11 cellular contexts compared by ENCODE assay signal in genomic region chr16:17345043-17345442, GRCh38.
DNase-seq lines count a peak whose midpoint lies in the region; ATAC-seq, FAIRE-seq and TF ChIP-seq lines count a peak whose summit lies in the region.
"Had no signal": no experiment of that assay in that cellular context is flagged by ENCODE, and none has a peak within 500 bp of the region (broad histone marks: within the 10 kb centered on the region; RNA-seq: fewer than 3 reads in every experiment).

No MANE protein-coding gene starts in this region.

- peak overlapping the region; percentile 94 to 96 for H3K27ac Mint-ChIP-seq in natural killer cell

- WGBS in GM12878 (ENCODE audit: insufficient coverage, insufficient replicate concordance, low lambda C conversion rate, missing lambda C conversion rate), result 49% methylated on average over 5 of the region's 5 CpGs

- no peaks in the 10 kb centered on the region for H3K27me3 ChIP-seq in GM12878 (replicated peaks in 1 of 2; ENCODE audit: control insufficient read depth in 2 of 2, insufficient read depth in 2 of 2, low read length in 1 of 2)
- H3K27me3 ChIP-seq: cardiac muscle cell had no signal

- no peak for TF ChIP-seq POLR2A in GM12878 (IDR thresholded peaks at IDR 0.05; ENCODE audit: low read depth, low read length)

- no peaks in the 10 kb centered on the region for H3K79me2 ChIP-seq in GM12878 (ENCODE audit: control insufficient read depth, insufficient read depth, low read length)

- in situ Hi-C loops in GM12878 (cut with MboI), result loop anchor here (10.0 kb wide), 1 partner anchor 480 kb away; no protein-coding TSS in a partner anchor

- RAD21 ChIA-PET in GM12878 (lab: Charles Lee; ENCODE audit: unreplicated experiment), result interaction anchor here (0.5 to 8.0 kb wide), 15 partner anchors 8 to 153 kb away, joined by 3 to 162 read pairs (median 3); no protein-coding TSS in a partner anchor

- peak overlapping the region; percentile 22; the same call in 1 of the 2 replicates for H3K4me2 ChIP-seq in GM12878 (ENCODE audit: control insufficient read depth, insufficient read depth)

- TF ChIP-seq RAD21 in GM12878 (IDR thresholded peaks at IDR 0.05; ENCODE audit: insufficient read depth, low read depth, low read length), result 0 out of 2 replicates have a peak, but pooled peaks have one; percentile 2

- H2AFZ ChIP-seq in GM12878 (ENCODE audit: control insufficient read depth, low read depth, low read length), result peak overlapping the region; percentile 37; the same call in 1 of the 2 replicates

- no peak for FAIRE-seq in GM12878 (lab: Jason Lieb, UNC)

- H3K4me3 Mint-ChIP-seq in natural killer cell, result peak overlapping the region; percentile 66

- peaks cover 72% of the 10 kb centered on the region for H3K4me1 ChIP-seq in GM12878 (ENCODE audit: control insufficient read depth, insufficient read depth, low read length)

- DNase-seq in AG08396 (ENCODE audit: low spot score) (peak; percentile 42), GM10266 (ENCODE audit: extremely low spot score) (peak; percentile 35), GM12878 (ENCODE audit: low read depth, low spot score) (no peak), natural killer cell (peak; percentile 30), SK-N-DZ (ENCODE audit: low spot score) (no peak), dedifferentiated amniotic fluid mesenchymal stem cell (ENCODE audit: extremely low spot score) (no peak), NCI-H1105 treated with DMSO at 0.1 percent for 48 hours (lab: John Stamatoyannopoulos, UW) (no peak)
- DNase-seq: midbrain, NCI-H146 had no signal

- intact Hi-C loops in GM12878 (cut with micrococcal nuclease; ENCODE audit: unreplicated experiment) (no loop called here), natural killer cell (cut with micrococcal nuclease) (loop anchor here (1.0 to 5.0 kb wide), 2 partner anchors 19 to 72 kb away; no protein-coding TSS in a partner anchor)

- no peak for TF ChIP-seq CTCF in GM10266 (IDR thresholded peaks at IDR 0.05; ENCODE audit: control insufficient read depth, insufficient read depth, low read depth, missing control alignments)
- TF ChIP-seq CTCF in GM12878 (IDR thresholded peaks at IDR 0.05 in 2 of 3, conservative IDR thresholded peaks at IDR 0.05 in 1 of 3; ENCODE audit: control insufficient read depth in 2 of 3, extremely low read depth in 1 of 3, insufficient read depth in 1 of 3, low read depth in 3 of 3, low read length in 3 of 3), result no peak
- no peak for TF ChIP-seq CTCF in natural killer cell (IDR thresholded peaks at IDR 0.05)

- no peaks in the 10 kb centered on the region for H3K9me3 Mint-ChIP-seq in natural killer cell

- CTCF ChIA-PET in GM12878 (lab: Yijun Ruan, JAX), result interaction anchor here (0.8 to 5.6 kb wide), 12 partner anchors 15 to 483 kb away, joined by 3 to 47 read pairs (median 4); no protein-coding TSS in a partner anchor

- H3K4me3 ChIP-seq in GM12878, result no peak overlapping the region
- H3K4me3 ChIP-seq: cardiac muscle cell had no signal

- H3K9ac ChIP-seq in GM12878 (ENCODE audit: control insufficient read depth, insufficient read depth, low read length), result peak overlapping the region; percentile 7; the same call in 1 of the 2 replicates

- H3K36me3 Mint-ChIP-seq in natural killer cell, result no peaks in the 10 kb centered on the region

- no TSS peak for BruUV-seq in GM12878 (replicated peaks; lab: Mats Ljungman, UMichigan)

- peaks cover 80 to 87% of the 10 kb centered on the region in 2 donors for H3K4me1 Mint-ChIP-seq in natural killer cell

- SMC1A ChIA-PET in GM12878 (lab: Charles Lee; ENCODE audit: uncharacterized antibody, unreplicated experiment), result interaction anchor here (0.8 to 10.3 kb wide), 18 partner anchors 17 to 134 kb away, joined by 3 to 303 read pairs (median 6); no protein-coding TSS in a partner anchor

- TF ChIP-seq EP300 in GM12878 (IDR thresholded peaks at IDR 0.05; ENCODE audit: borderline replicate concordance in 1 of 2, control insufficient read depth in 1 of 2, low read depth in 2 of 2, low read length in 2 of 2), result no peak

- H3K27me3 Mint-ChIP-seq in natural killer cell (ENCODE audit: low read depth in 2 of 2), result no peaks in the 10 kb centered on the region

- no peaks in the 10 kb centered on the region for H3K9me3 ChIP-seq in GM12878 (replicated peaks; ENCODE audit: control insufficient read depth, insufficient read depth, low read length)

- no peaks in the 10 kb centered on the region for H3K36me3 ChIP-seq in GM12878 (ENCODE audit: control insufficient read depth in 2 of 2, insufficient read depth in 2 of 2, low read length in 1 of 2)
- H3K36me3 ChIP-seq: cardiac muscle cell had no signal

- H3K27ac ChIP-seq in GM12878 (ENCODE audit: control insufficient read depth, insufficient read depth), result peak overlapping the region; percentile 24
- H3K27ac ChIP-seq: cardiac muscle cell had no signal

- POLR2A ChIA-PET in GM12878 (lab: Charles Lee), result interaction anchor here (0.6 to 6.6 kb wide), 7 partner anchors 26 to 124 kb away, joined by 3 to 46 read pairs (median 4); no protein-coding TSS in a partner anchor

- peak; percentile 11 for ATAC-seq in GM12878
- peak in 2 of 3 donors; percentile 12 to 20 for ATAC-seq in natural killer cell
- ATAC-seq in HG03565 (IDR thresholded peaks at IDR 0.05; ENCODE audit: unreplicated experiment), result no peak

- no peaks in the 10 kb centered on the region for H4K20me1 ChIP-seq in GM12878 (ENCODE audit: control insufficient read depth, insufficient read depth)

TF ChIP-seq in GM12878, 131 proteins besides CTCF, POLR2A, EP300 and RAD21:
- TF ChIP-seq PAX8 (IDR thresholded peaks at IDR 0.05) (no peak), CREB1 (IDR thresholded peaks at IDR 0.05; ENCODE audit: low read depth) (peak; percentile 69), NR2C2 (IDR thresholded peaks at IDR 0.05; ENCODE audit: borderline replicate concordance, control insufficient read depth, insufficient read length, low read depth) (no peak), CREM (IDR thresholded peaks at IDR 0.05; ENCODE audit: low read depth) (peak; percentile 65; the same call in 1 of the 2 replicates), RUNX3 (IDR thresholded peaks at IDR 0.05; ENCODE audit: low read length) (peak; percentile 28; the same call in 1 of the 2 replicates)

Comparison
In these comparisons a context has a peak if more than half of its experiments do, and no peak if none do; other contexts are left out.
1. DNase-seq: peak in AG08396 (single experiment), GM10266 (single experiment) and natural killer cell (single experiment); none in GM12878 (single experiment), SK-N-DZ (single experiment), dedifferentiated amniotic fluid mesenchymal stem cell (single experiment) and NCI-H1105 treated with DMSO at 0.1 percent for 48 hours (single experiment).